In genomic region chr22:20032407-20032991, GRCh38 we compare ENCODE assay signal across 14 cellular contexts. TPM values are rescaled to one million over a fixed set of nuclear protein-coding genes. Genes with fewer than 3 reads are reported as not detected.
DNase-seq lines count a peak whose midpoint lies in the region; ATAC-seq, FAIRE-seq and TF ChIP-seq lines count a peak whose summit lies in the region.
"Had no signal": no experiment of that assay in that cellular context is flagged by ENCODE, and none has a peak within 500 bp of the region (broad histone marks: within the 10 kb centered on the region; RNA-seq: fewer than 3 reads in every experiment).

No MANE protein-coding gene starts in this region.

- H3K9me3 ChIP-seq in DOHH2 (ENCODE audit: control insufficient read depth, insufficient read depth, low read length), result peaks cover 8% of the 10 kb centered on the region; the same call in 1 of the 2 replicates
- no peaks in the 10 kb centered on the region for H3K9me3 ChIP-seq in left lung
- no peaks in the 10 kb centered on the region for H3K9me3 ChIP-seq in stomach
- H3K9me3 ChIP-seq: BE2C had no signal

- no peak for ATAC-seq in activated T-helper 17 cell treated with anti-CD3 and anti-CD28 coated beads, Interleukin-2, amount 50 U/mL, for 72 hours (replicated peaks)
- peak; percentile 51 for ATAC-seq in left lung
- no peak for ATAC-seq in activated CD4-positive, alpha-beta T cell treated with anti-CD3 and anti-CD28 coated beads for 36 hours

- no peak for DNase-seq in left lung
- DNase-seq in stomach, result peak; percentile 42
- no peak for DNase-seq in GM12892 (ENCODE audit: insufficient read length)
- DNase-seq in activated CD4-positive, alpha-beta T cell treated with anti-CD3 and anti-CD28 coated beads for 36 hours, result no peak
- DNase-seq in activated CD4-positive, alpha-beta T cell treated with anti-CD3 and anti-CD28 coated beads for 48 hours, result no peak
- DNase-seq: BE2C, dermis blood vessel endothelial cell, DMS153, KBM-7, NCI-H1105, retina had no signal

- FAIRE-seq in GM12892 (lab: Jason Lieb, UNC), result no peak

- H3K4me2 ChIP-seq in DOHH2 (ENCODE audit: low read length), result peak overlapping the region; percentile 65

- TF ChIP-seq CTCF in DOHH2 (IDR thresholded peaks at IDR 0.05; ENCODE audit: low read depth, low read length, poor library complexity, severe bottlenecking) (no peak), left lung (IDR thresholded peaks at IDR 0.05) (no peak), stomach (IDR thresholded peaks at IDR 0.05) (no peak)

- H3K79me2 ChIP-seq in DOHH2 (ENCODE audit: control insufficient read depth, low read length), result peaks cover 60% of the 10 kb centered on the region

- peak overlapping the region; percentile 22 for H3K27ac Mint-ChIP-seq in activated T-helper 17 cell treated with anti-CD3 and anti-CD28 coated beads, Interleukin-2, amount 50 U/mL, for 72 hours
- no peak overlapping the region for H3K27ac Mint-ChIP-seq in activated CD4-positive, alpha-beta T cell treated with anti-CD3 and anti-CD28 coated beads for 36 hours

- no peaks in the 10 kb centered on the region for H3K27me3 Mint-ChIP-seq in activated T-helper 17 cell treated with anti-CD3 and anti-CD28 coated beads, Interleukin-2, amount 50 U/mL, for 72 hours
- H3K27me3 Mint-ChIP-seq in activated CD4-positive, alpha-beta T cell treated with anti-CD3 and anti-CD28 coated beads for 36 hours, result no peaks in the 10 kb centered on the region

- H3K27ac ChIP-seq in DOHH2 (ENCODE audit: low read depth, low read length) (peak overlapping the region; percentile 92), left lung (no peak overlapping the region), stomach (peak overlapping the region in 4 of 5 donors; percentile 23 to 47 (median 34))

- POLR2A ChIA-PET in activated CD4-positive, alpha-beta T cell treated with anti-CD3 and anti-CD28 coated beads for 36 hours (lab: Charles Lee), result no interaction called here

- WGBS in stomach, 5 donors, result 80 to 87% (median 82%) methylated on average over 6 to 7 of the region's 7 CpGs

- peaks cover 66% of the 10 kb centered on the region for H3K4me1 ChIP-seq in DOHH2 (ENCODE audit: control insufficient read depth, low read length)
- peaks cover 0 to 31% of the 10 kb centered on the region in 2 donors for H3K4me1 ChIP-seq in left lung
- peaks cover 8 to 51% (median 27%) of the 10 kb centered on the region in 4 donors for H3K4me1 ChIP-seq in stomach

- CTCF ChIA-PET in activated CD4-positive, alpha-beta T cell treated with anti-CD3 and anti-CD28 coated beads for 36 hours (lab: Charles Lee), result interaction anchor here (0.8 kb wide), 1 partner anchor 20 kb away, joined by 3 read pairs; no protein-coding TSS in a partner anchor

- H4K20me1 ChIP-seq in DOHH2 (ENCODE audit: control insufficient read depth, insufficient read depth, low read depth, low read length), result no peaks in the 10 kb centered on the region

- H3K36me3 ChIP-seq in DOHH2 (ENCODE audit: control insufficient read depth, low read length) (peaks cover 23% of the 10 kb centered on the region), left lung (peaks cover 0 to 45% of the 10 kb centered on the region in 2 donors), stomach (peaks cover 6 to 27% (median 16%) of the 10 kb centered on the region in 4 donors)
- H3K36me3 ChIP-seq: BE2C had no signal

- H3F3A ChIP-seq in DOHH2 (ENCODE audit: control insufficient read depth, insufficient read depth), result peaks cover 8% of the 10 kb centered on the region; the same call in 1 of the 2 replicates

- no peaks in the 10 kb centered on the region for H3K9me2 ChIP-seq in DOHH2 (replicated peaks; ENCODE audit: control insufficient read depth, low read length)

- H3K4me3 ChIP-seq in DOHH2 (ENCODE audit: low read length), result peak overlapping the region; percentile 42
- no peak overlapping the region for H3K4me3 ChIP-seq in left lung
- no peak overlapping the region for H3K4me3 ChIP-seq in stomach

- peaks cover 14% of the 10 kb centered on the region for H3K36me3 Mint-ChIP-seq in activated T-helper 17 cell treated with anti-CD3 and anti-CD28 coated beads, Interleukin-2, amount 50 U/mL, for 72 hours (ENCODE audit: low read depth)
- H3K36me3 Mint-ChIP-seq in activated CD4-positive, alpha-beta T cell treated with anti-CD3 and anti-CD28 coated beads for 36 hours (ENCODE audit: low read depth), result peaks cover under 1% of the 10 kb centered on the region

- no peak for TF ChIP-seq EP300 in stomach (IDR thresholded peaks at IDR 0.05)

- TF ChIP-seq POLR2A in stomach (IDR thresholded peaks at IDR 0.05) (no peak), GM12892 (IDR thresholded peaks at IDR 0.05; ENCODE audit: low read depth, low read length) (no peak)

- H3K4me3 Mint-ChIP-seq in activated T-helper 17 cell treated with anti-CD3 and anti-CD28 coated beads, Interleukin-2, amount 50 U/mL, for 72 hours, result peak overlapping the region; percentile 29
- no peak overlapping the region for H3K4me3 Mint-ChIP-seq in activated CD4-positive, alpha-beta T cell treated with anti-CD3 and anti-CD28 coated beads for 36 hours
- H3K4me3 Mint-ChIP-seq: neural crest cell had no signal

- H3K4me1 Mint-ChIP-seq in activated T-helper 17 cell treated with anti-CD3 and anti-CD28 coated beads, Interleukin-2, amount 50 U/mL, for 72 hours, result peaks cover 15% of the 10 kb centered on the region
- H3K4me1 Mint-ChIP-seq in activated CD4-positive, alpha-beta T cell treated with anti-CD3 and anti-CD28 coated beads for 36 hours, result peaks cover 20% of the 10 kb centered on the region

- H3K9me3 Mint-ChIP-seq in activated T-helper 17 cell treated with anti-CD3 and anti-CD28 coated beads, Interleukin-2, amount 50 U/mL, for 72 hours, result no peaks in the 10 kb centered on the region
- no peaks in the 10 kb centered on the region for H3K9me3 Mint-ChIP-seq in activated CD4-positive, alpha-beta T cell treated with anti-CD3 and anti-CD28 coated beads for 36 hours (ENCODE audit: low read depth)
- H3K9me3 Mint-ChIP-seq: neural crest cell had no signal

- intact Hi-C loops in left lung (cut with DNase I) (no loop called here), stomach (cut with DNase I; ENCODE audit: low total_unique reads) (no loop called here)
- intact Hi-C loops in activated CD4-positive, alpha-beta T cell treated with anti-CD3 and anti-CD28 coated beads for 36 hours (cut with DNase I, micrococcal nuclease), result no loop called here

- H3K27me3 ChIP-seq in DOHH2 (ENCODE audit: control insufficient read depth, low read length), result no peaks in the 10 kb centered on the region
- H3K27me3 ChIP-seq in left lung, result no peaks in the 10 kb centered on the region
- H3K27me3 ChIP-seq in stomach, result no peaks in the 10 kb centered on the region
- H3K27me3 ChIP-seq: BE2C had no signal

RNA-seq across cellular contexts. Expression of gene TANGO2, which starts 11.6 kb away (rescaled TPM):
- 10 to 100 TPM; 19.3 to 28.2 TPM for total RNA-seq in activated T-helper 17 cell treated with anti-CD3 and anti-CD28 coated beads, Interleukin-2, amount 50 U/mL, for 72 hours
- total RNA-seq in left lung (10 to 100 TPM; 45.9 to 47.2 TPM), stomach (10 to 100 TPM; 18.1 to 38.8 (median 27.2) TPM)
- 10 to 100 TPM; 13.8 to 37.7 (median 26.0) TPM for polyA plus RNA-seq in stomach
- polyA plus RNA-seq in GM12892 (2012; ENCODE audit: missing spikeins), result 14.9 TPM
- total RNA-seq in activated CD4-positive, alpha-beta T cell treated with anti-CD3 and anti-CD28 coated beads for 36 hours, result 10 to 100 TPM; 20.3 to 22.8 TPM

RNA-seq across cellular contexts. Expression of gene ARVCF, which starts 15.9 kb away (rescaled TPM):
- total RNA-seq in activated T-helper 17 cell treated with anti-CD3 and anti-CD28 coated beads, Interleukin-2, amount 50 U/mL, for 72 hours, result 1 to 10 TPM; 1.0 to 1.2 TPM
- total RNA-seq in left lung (10 to 100 TPM; 18.2 to 22.4 TPM), stomach (10 to 100 TPM; 11.2 to 51.3 (median 27.8) TPM)
- polyA plus RNA-seq in stomach, result 10 to 100 TPM in 2 of 3 donors, 1 to 10 TPM in 1; 3.5 to 15.4 (median 10.2) TPM
- polyA plus RNA-seq in GM12892 (2012; ENCODE audit: missing spikeins), result 0.72 TPM
- 1 to 10 TPM; 1.3 to 2.1 TPM for total RNA-seq in activated CD4-positive, alpha-beta T cell treated with anti-CD3 and anti-CD28 coated beads for 36 hours

RNA-seq across cellular contexts. Expression of gene DGCR8, which starts 47.5 kb away (rescaled TPM):
- total RNA-seq in activated T-helper 17 cell treated with anti-CD3 and anti-CD28 coated beads, Interleukin-2, amount 50 U/mL, for 72 hours, result 10 to 100 TPM; 42.8 to 43.2 TPM
- total RNA-seq in left lung, result 10 to 100 TPM; 28.9 to 34.9 TPM
- total RNA-seq in stomach, result 10 to 100 TPM; 25.1 to 55.4 (median 48.5) TPM
- 10 to 100 TPM in 1 of 3 donors, 1 to 10 TPM in 2; 7.8 to 13.8 (median 9.3) TPM for polyA plus RNA-seq in stomach
- 19.9 TPM for polyA plus RNA-seq in GM12892 (2012; ENCODE audit: missing spikeins)
- 10 to 100 TPM; 31.8 to 32.3 TPM for total RNA-seq in activated CD4-positive, alpha-beta T cell treated with anti-CD3 and anti-CD28 coated beads for 36 hours

Comparison
In these comparisons a context has a peak if more than half of its experiments do, and no peak if none do; other contexts are left out.
1. H3K27ac ChIP-seq: peak in DOHH2 (single experiment) and stomach (4 of 5); none in left lung (0 of 2).